ENCODE assay signal across 1 cellular context in genomic region chr3:184156522-184156955, GRCh38.
TF ChIP-seq lines count a peak whose summit lies in the region.

No MANE protein-coding gene starts in this region.

TF ChIP-seq in HepG2, 621 proteins besides CTCF, POLR2A, EP300 and RAD21 (continued from another document and continues in another):
- TF ChIP-seq, protein P1, sequence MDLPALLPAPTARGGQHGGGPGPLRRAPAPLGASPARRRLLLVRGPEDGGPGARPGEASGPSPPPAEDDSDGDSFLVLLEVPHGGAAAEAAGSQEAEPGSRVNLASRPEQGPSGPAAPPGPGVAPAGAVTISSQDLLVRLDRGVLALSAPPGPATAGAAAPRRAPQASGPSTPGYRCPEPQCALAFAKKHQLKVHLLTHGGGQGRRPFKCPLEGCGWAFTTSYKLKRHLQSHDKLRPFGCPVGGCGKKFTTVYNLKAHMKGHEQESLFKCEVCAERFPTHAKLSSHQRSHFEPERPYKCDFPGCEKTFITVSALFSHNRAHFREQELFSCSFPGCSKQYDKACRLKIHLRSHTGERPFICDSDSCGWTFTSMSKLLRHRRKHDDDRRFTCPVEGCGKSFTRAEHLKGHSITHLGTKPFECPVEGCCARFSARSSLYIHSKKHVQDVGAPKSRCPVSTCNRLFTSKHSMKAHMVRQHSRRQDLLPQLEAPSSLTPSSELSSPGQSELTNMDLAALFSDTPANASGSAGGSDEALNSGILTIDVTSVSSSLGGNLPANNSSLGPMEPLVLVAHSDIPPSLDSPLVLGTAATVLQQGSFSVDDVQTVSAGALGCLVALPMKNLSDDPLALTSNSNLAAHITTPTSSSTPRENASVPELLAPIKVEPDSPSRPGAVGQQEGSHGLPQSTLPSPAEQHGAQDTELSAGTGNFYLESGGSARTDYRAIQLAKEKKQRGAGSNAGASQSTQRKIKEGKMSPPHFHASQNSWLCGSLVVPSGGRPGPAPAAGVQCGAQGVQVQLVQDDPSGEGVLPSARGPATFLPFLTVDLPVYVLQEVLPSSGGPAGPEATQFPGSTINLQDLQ (CRISPR knock-in tag; IDR thresholded peaks at IDR 0.05) = no peak
- TF ChIP-seq PLRG1 (conservative IDR thresholded peaks at IDR 0.05) = no peak
- peak; percentile 25; the same call in 1 of the 2 replicates for TF ChIP-seq UBTF (CRISPR knock-in tag; IDR thresholded peaks at IDR 0.05)
- no peak for TF ChIP-seq ZNF333 (CRISPR knock-in tag; IDR thresholded peaks at IDR 0.05; ENCODE audit: borderline replicate concordance)
- TF ChIP-seq YEATS4 (CRISPR knock-in tag; IDR thresholded peaks at IDR 0.05; ENCODE audit: borderline replicate concordance) = peak; percentile 44; the same call in 1 of the 2 replicates
- TF ChIP-seq ZEB1 (IDR thresholded peaks at IDR 0.05; ENCODE audit: insufficient replicate concordance, low read depth) = peak; percentile 10
- TF ChIP-seq GATAD2A (CRISPR knock-in tag; IDR thresholded peaks at IDR 0.05) = peak; percentile 35; the same call in 1 of the 2 replicates
- TF ChIP-seq KMT2A (CRISPR knock-in tag; IDR thresholded peaks at IDR 0.05) = peak; percentile 18; the same call in 1 of the 2 replicates
- 0 out of 2 replicates have a peak, but pooled peaks have one; percentile 41 for TF ChIP-seq GMEB1 (CRISPR knock-in tag; IDR thresholded peaks at IDR 0.05; ENCODE audit: borderline replicate concordance)
- TF ChIP-seq BCL3 (CRISPR knock-in tag; IDR thresholded peaks at IDR 0.05) = 0 out of 2 replicates have a peak, but pooled peaks have one; percentile 63
- no peak for TF ChIP-seq ZNF20 (CRISPR knock-in tag; IDR thresholded peaks at IDR 0.05)
- 0 out of 2 replicates have a peak, but pooled peaks have one; percentile 78 for TF ChIP-seq ZNF235 (CRISPR knock-in tag; IDR thresholded peaks at IDR 0.05; ENCODE audit: borderline replicate concordance)
- no peak for TF ChIP-seq SALL1 (CRISPR knock-in tag; IDR thresholded peaks at IDR 0.05)
- TF ChIP-seq, protein P2, sequence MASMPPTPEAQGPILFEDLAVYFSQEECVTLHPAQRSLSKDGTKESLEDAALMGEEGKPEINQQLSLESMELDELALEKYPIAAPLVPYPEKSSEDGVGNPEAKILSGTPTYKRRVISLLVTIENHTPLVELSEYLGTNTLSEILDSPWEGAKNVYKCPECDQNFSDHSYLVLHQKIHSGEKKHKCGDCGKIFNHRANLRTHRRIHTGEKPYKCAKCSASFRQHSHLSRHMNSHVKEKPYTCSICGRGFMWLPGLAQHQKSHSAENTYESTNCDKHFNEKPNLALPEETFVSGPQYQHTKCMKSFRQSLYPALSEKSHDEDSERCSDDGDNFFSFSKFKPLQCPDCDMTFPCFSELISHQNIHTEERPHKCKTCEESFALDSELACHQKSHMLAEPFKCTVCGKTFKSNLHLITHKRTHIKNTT (CRISPR knock-in tag; IDR thresholded peaks at IDR 0.05) = no peak
- TF ChIP-seq ZNF839 (CRISPR knock-in tag; IDR thresholded peaks at IDR 0.05; ENCODE audit: borderline replicate concordance) = peak; percentile 30; the same call in 1 of the 2 replicates
- no peak for TF ChIP-seq ZNF691 (CRISPR knock-in tag; IDR thresholded peaks at IDR 0.05; ENCODE audit: borderline replicate concordance, low read depth)
- TF ChIP-seq NFYB (CRISPR knock-in tag; IDR thresholded peaks at IDR 0.05) = no peak; the same call in 1 of the 2 replicates
- peak; percentile 57; the same call in 1 of the 2 replicates for TF ChIP-seq REPIN1 (CRISPR knock-in tag; IDR thresholded peaks at IDR 0.05; ENCODE audit: borderline replicate concordance, low read depth)
- TF ChIP-seq BORCS8-MEF2B (CRISPR knock-in tag; IDR thresholded peaks at IDR 0.05) = peak; percentile 28; the same call in 1 of the 2 replicates
- 0 out of 2 replicates have a peak, but pooled peaks have one; percentile 52 for TF ChIP-seq ZNF281 (CRISPR knock-in tag; IDR thresholded peaks at IDR 0.05; ENCODE audit: borderline replicate concordance)
- no peak for TF ChIP-seq ZNF230 (CRISPR knock-in tag; IDR thresholded peaks at IDR 0.05)
- TF ChIP-seq, protein P3, sequence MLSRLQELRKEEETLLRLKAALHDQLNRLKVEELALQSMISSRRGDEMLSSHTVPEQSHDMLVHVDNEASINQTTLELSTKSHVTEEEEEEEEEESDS (CRISPR knock-in tag; IDR thresholded peaks at IDR 0.05; ENCODE audit: borderline replicate concordance) = 0 out of 2 replicates have a peak, but pooled peaks have one; percentile 38
- no peak for TF ChIP-seq CHD4 (IDR thresholded peaks at IDR 0.05; ENCODE audit: borderline replicate concordance, low read length)
- TF ChIP-seq HOXD1 (CRISPR knock-in tag; IDR thresholded peaks at IDR 0.05) = no peak
- TF ChIP-seq NCOR1 (IDR thresholded peaks at IDR 0.05; ENCODE audit: borderline replicate concordance, low read length) = no peak
- TF ChIP-seq ZGPAT (CRISPR knock-in tag; IDR thresholded peaks at IDR 0.05) = peak; percentile 47; the same call in 1 of the 2 replicates
- peak; percentile 73; the same call in 1 of the 2 replicates for TF ChIP-seq ZNF44 (CRISPR knock-in tag; IDR thresholded peaks at IDR 0.05)
- 0 out of 2 replicates have a peak, but pooled peaks have one; percentile 1 for TF ChIP-seq BCL6 (CRISPR knock-in tag; IDR thresholded peaks at IDR 0.05)
- TF ChIP-seq SAP130 (CRISPR knock-in tag; IDR thresholded peaks at IDR 0.05; ENCODE audit: low read depth) = peak; percentile 76
- TF ChIP-seq ARID4A (CRISPR knock-in tag; IDR thresholded peaks at IDR 0.05; ENCODE audit: borderline replicate concordance) = peak; percentile 67
- TF ChIP-seq BHLHE40 (IDR thresholded peaks at IDR 0.05; ENCODE audit: low read length) = no peak
- peak; percentile 36; the same call in 1 of the 2 replicates for TF ChIP-seq TGIF2 (CRISPR knock-in tag; IDR thresholded peaks at IDR 0.05)
- TF ChIP-seq KAT8 (CRISPR knock-in tag; IDR thresholded peaks at IDR 0.05) = peak; percentile 43; the same call in 1 of the 2 replicates
- peak; percentile 26; the same call in 1 of the 2 replicates for TF ChIP-seq MED1 (CRISPR knock-in tag; IDR thresholded peaks at IDR 0.05)
- no peak for TF ChIP-seq ZSCAN25 (CRISPR knock-in tag; IDR thresholded peaks at IDR 0.05)
- TF ChIP-seq CBX2 (IDR thresholded peaks at IDR 0.05; ENCODE audit: low read depth, low read length) = no peak
- no peak for TF ChIP-seq CBX2 (CRISPR knock-in tag; IDR thresholded peaks at IDR 0.05; ENCODE audit: low read depth)
- TF ChIP-seq, protein P4, sequence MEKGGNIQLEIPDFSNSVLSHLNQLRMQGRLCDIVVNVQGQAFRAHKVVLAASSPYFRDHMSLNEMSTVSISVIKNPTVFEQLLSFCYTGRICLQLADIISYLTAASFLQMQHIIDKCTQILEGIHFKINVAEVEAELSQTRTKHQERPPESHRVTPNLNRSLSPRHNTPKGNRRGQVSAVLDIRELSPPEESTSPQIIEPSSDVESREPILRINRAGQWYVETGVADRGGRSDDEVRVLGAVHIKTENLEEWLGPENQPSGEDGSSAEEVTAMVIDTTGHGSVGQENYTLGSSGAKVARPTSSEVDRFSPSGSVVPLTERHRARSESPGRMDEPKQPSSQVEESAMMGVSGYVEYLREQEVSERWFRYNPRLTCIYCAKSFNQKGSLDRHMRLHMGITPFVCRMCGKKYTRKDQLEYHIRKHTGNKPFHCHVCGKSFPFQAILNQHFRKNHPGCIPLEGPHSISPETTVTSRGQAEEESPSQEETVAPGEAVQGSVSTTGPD (CRISPR knock-in tag; IDR thresholded peaks at IDR 0.05) = no peak
